ENCODE assay signal across 27 cellular contexts in genomic region chr7:69452797-69453196, GRCh38.
"Had no signal": no experiment of that assay in that cellular context is flagged by ENCODE, and none has a peak within 500 bp of the region (broad histone marks: within the 10 kb centered on the region; RNA-seq: fewer than 3 reads in every experiment).

No MANE protein-coding gene starts in this region.

- ATAC-seq: naive thymus-derived CD8-positive, alpha-beta T cell; natural killer cell treated with Interleukin-12 subunit alpha and Interleukin-12 subunit beta and Interleukin-15 and Interleukin-18, amount 100 ng/mL, for 72 hours; psoas muscle; right cardiac atrium; right lobe of liver; stimulated activated effector memory CD8-positive, alpha-beta T cell treated with anti-CD3 and anti-CD28 coated beads, Interleukin-12 subunit alpha, Interleukin-12 subunit beta, amount 100 ng/mL, for 72 hours; stimulated activated naive B cell treated with anti-CD40 and anti-IgM and Interleukin-4, amounts not matched to agents 10 μg/mL and 1 μg/mL and 100 μg/mL, for 72 hours had no signal

- H3K9ac ChIP-seq: parathyroid adenoma had no signal

- H3K36me3 ChIP-seq: neutrophil, ovary, right lobe of liver, sigmoid colon, stomach, thoracic aorta, thyroid gland, tibial nerve, upper lobe of left lung, vagina had no signal

- H2AFZ ChIP-seq: parathyroid adenoma had no signal

- H3K79me2 ChIP-seq: parathyroid adenoma had no signal

- H3K4me1 ChIP-seq: parathyroid adenoma, right lobe of liver, sigmoid colon, thyroid gland, vagina had no signal

- H3K27ac ChIP-seq: neutrophil, ovary, parathyroid adenoma, psoas muscle, right lobe of liver, sigmoid colon, stomach, thoracic aorta, thyroid gland, tibial nerve, upper lobe of left lung, vagina had no signal

- H3K9me3 ChIP-seq: neutrophil, ovary, psoas muscle, right lobe of liver, sigmoid colon, stomach, thoracic aorta, thyroid gland, tibial nerve, upper lobe of left lung, vagina had no signal

- H3K4me3 ChIP-seq: ovary, psoas muscle, right lobe of liver, sigmoid colon, stomach, thoracic aorta, thyroid gland, tibial nerve, upper lobe of left lung, vagina had no signal

- H3K27me3 ChIP-seq: neutrophil, ovary, right lobe of liver, sigmoid colon, stomach, thyroid gland, tibial nerve, upper lobe of left lung, vagina had no signal

- DNase-seq: naive thymus-derived CD8-positive, alpha-beta T cell; nephron progenitor cell; occipital lobe; ovary; posterior cingulate gyrus; psoas muscle; right cardiac atrium; right lobe of liver; sigmoid colon; small intestine; stimulated activated CD4-positive, alpha-beta T cell treated with anti-CD3 and anti-CD28 coated beads, Interleukin-15, amount 100 ng/mL, for 24 hours; stimulated activated CD4-positive, alpha-beta T cell treated with anti-CD3 and anti-CD28 coated beads, Interleukin-2, amount 100 ng/mL, for 24 hours; stimulated activated CD4-positive, alpha-beta T cell treated with anti-CD3 and anti-CD28 coated beads, Interleukin-2, amount 100 ng/mL, for 48 hours; stimulated activated CD4-positive, alpha-beta T cell treated with anti-CD3 and anti-CD28 coated beads, Interleukin-4, amount 100 ng/mL, for 24 hours; stimulated activated naive B cell treated with anti-CD40 and anti-IgM and Interleukin-4, amounts not matched to agents 10 μg/mL and 1 μg/mL and 100 μg/mL, for 72 hours; stimulated activated naive CD4-positive, alpha-beta T cell treated with Interleukin-2 at 50 U/mL for 16 hours; stomach; thyroid gland; trophoblast cell; upper lobe of left lung had no signal
